15 cellular contexts compared by ENCODE assay signal in the genomic region with DNA sequence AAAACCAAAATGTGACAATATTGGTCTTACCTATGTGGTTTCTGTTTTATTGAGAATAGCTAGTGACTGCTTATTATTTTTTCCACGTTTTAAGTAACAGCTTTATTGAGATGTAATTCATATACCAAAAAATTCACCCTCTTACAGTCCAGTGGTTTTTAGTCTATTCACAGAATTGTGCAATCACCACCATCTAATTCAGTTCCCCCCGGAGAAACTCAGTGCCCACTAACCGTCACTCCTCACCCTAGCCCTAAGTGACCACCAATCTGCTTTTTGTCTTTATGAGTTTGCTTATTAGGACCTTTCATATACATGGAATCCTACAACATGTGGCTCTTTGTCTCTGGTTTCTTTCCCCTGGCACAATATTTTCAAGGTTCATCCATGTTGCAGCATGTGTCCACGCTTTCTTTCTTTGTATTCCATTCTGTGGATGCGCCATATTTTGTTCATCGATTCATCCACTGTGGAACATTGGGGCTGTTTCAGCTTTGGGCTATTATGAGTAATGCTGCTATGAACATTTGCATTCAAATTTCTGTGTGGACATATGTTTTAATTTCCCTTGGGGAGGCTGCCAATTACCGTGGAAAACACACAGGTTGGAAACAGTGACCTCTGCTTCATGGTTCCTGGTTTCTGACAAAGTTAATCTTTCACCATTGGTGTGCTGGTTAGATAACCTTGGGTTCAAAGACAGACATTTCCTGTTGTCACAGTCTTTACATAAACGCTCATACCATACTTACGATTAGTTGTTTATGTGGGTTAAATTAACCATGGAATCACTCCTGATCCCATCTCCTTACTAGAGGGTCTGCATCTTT. TPM values are rescaled to one million over a fixed set of nuclear protein-coding genes. Genes with fewer than 3 reads are reported as not detected.
A peak's percentile ranks its signal among the peaks of the same experiment; 100 is the strongest.
DNase-seq lines count a peak whose midpoint lies in the region; ATAC-seq and TF ChIP-seq lines count a peak whose summit lies in the region.
"Had no signal": no experiment of that assay in that cellular context is flagged by ENCODE, and none has a peak within 500 bp of the region (broad histone marks: within the 10 kb centered on the region; RNA-seq: fewer than 3 reads in every experiment).

No MANE protein-coding gene starts in this region.

- H3K36me3 Mint-ChIP-seq in T-helper 17 cell (ENCODE audit: low read depth): no peaks in the 10 kb centered on the region
- H3K36me3 Mint-ChIP-seq in glutamatergic neuron (ENCODE audit: unreplicated experiment): no peaks in the 10 kb centered on the region

- peaks cover 8% of the 10 kb centered on the region for H3K4me1 Mint-ChIP-seq in T-helper 17 cell
- peaks cover 27% of the 10 kb centered on the region for H3K4me1 Mint-ChIP-seq in glutamatergic neuron (ENCODE audit: low read depth, unreplicated experiment)

- ATAC-seq in T-helper 17 cell: no peak
- ATAC-seq in GM21717 (IDR thresholded peaks at IDR 0.05; ENCODE audit: unreplicated experiment): no peak

- no peaks in the 10 kb centered on the region for H3K36me3 ChIP-seq in subcutaneous abdominal adipose tissue (ENCODE audit: control insufficient read depth in 5 of 5, insufficient read depth in 5 of 5, low read length in 5 of 5)
- H3K36me3 ChIP-seq: upper lobe of left lung had no signal

- DNase-seq in NCI-H526 (lab: John Stamatoyannopoulos, UW) (peak; percentile 10 to 62), NCI-H526 treated with DMSO at 0.1 percent for 48 hours (lab: John Stamatoyannopoulos, UW) (no peak), T-helper 17 cell (no peak), glutamatergic neuron (no peak), A172 (ENCODE audit: low spot score) (no peak)
- no peak for DNase-seq in activated CD4-positive, alpha-beta T cell treated with anti-CD3 and anti-CD28 coated beads for 48 hours
- DNase-seq: activated CD4-positive, CD25-positive, alpha-beta regulatory T cell treated with anti-CD3 and anti-CD28 coated beads, Interleukin-2, amount 50 U/mL, for 72 hours; GOT3; NCI-H1092 treated with DMSO at 0.1 percent for 48 hours; NCI-H524 treated with DMSO at 0.1 percent for 48 hours; upper lobe of left lung had no signal

- H3K4me3 Mint-ChIP-seq in T-helper 17 cell: no peak overlapping the region
- peak overlapping the region; percentile 30 for H3K4me3 Mint-ChIP-seq in glutamatergic neuron (ENCODE audit: unreplicated experiment)
- H3K4me3 Mint-ChIP-seq: memory B cell had no signal

- H3K27me3 ChIP-seq in subcutaneous abdominal adipose tissue (ENCODE audit: control insufficient read depth in 5 of 5, insufficient read depth in 4 of 5, low read length in 5 of 5): peaks cover 0 to 16% (median 5%) of the 10 kb centered on the region in 5 donors

- H3K27me3 Mint-ChIP-seq in T-helper 17 cell: peaks cover 6% of the 10 kb centered on the region
- peaks cover 5% of the 10 kb centered on the region for H3K27me3 Mint-ChIP-seq in glutamatergic neuron (ENCODE audit: unreplicated experiment)
- H3K27me3 Mint-ChIP-seq: memory B cell had no signal

- no peak for TF ChIP-seq CTCF in glutamatergic neuron (IDR thresholded peaks at IDR 0.05; ENCODE audit: partially characterized antibody, unreplicated experiment)

- H3K9me3 ChIP-seq in T-helper 17 cell (ENCODE audit: control insufficient read depth, low read length, poor library complexity, severe bottlenecking) (no peaks in the 10 kb centered on the region), subcutaneous abdominal adipose tissue (ENCODE audit: control insufficient read depth in 5 of 5, low read length in 5 of 5) (no peaks in the 10 kb centered on the region)
- H3K9me3 ChIP-seq: upper lobe of left lung had no signal

- H3K9ac ChIP-seq in subcutaneous abdominal adipose tissue (ENCODE audit: low read length in 5 of 5): no peak overlapping the region

- no peak overlapping the region for H3K4me3 ChIP-seq in subcutaneous abdominal adipose tissue (ENCODE audit: low read depth in 1 of 5, low read length in 5 of 5)
- H3K4me3 ChIP-seq: upper lobe of left lung had no signal

- H3K27ac Mint-ChIP-seq in T-helper 17 cell: peak overlapping the region; percentile 78
- peak overlapping the region; percentile 91 for H3K27ac Mint-ChIP-seq in glutamatergic neuron (ENCODE audit: unreplicated experiment)
- H3K27ac Mint-ChIP-seq: memory B cell had no signal

- H3K27ac ChIP-seq in subcutaneous abdominal adipose tissue (ENCODE audit: low read depth, low read length): peak overlapping the region; percentile 63
- H3K27ac ChIP-seq: upper lobe of left lung had no signal

- peaks cover 6% of the 10 kb centered on the region for H3K9me3 Mint-ChIP-seq in glutamatergic neuron (ENCODE audit: unreplicated experiment)
- H3K9me3 Mint-ChIP-seq: memory B cell had no signal

- peaks cover 3 to 56% (median 38%) of the 10 kb centered on the region in 5 donors for H3K4me1 ChIP-seq in subcutaneous abdominal adipose tissue (ENCODE audit: control insufficient read depth in 5 of 5, insufficient read depth in 5 of 5, low read length in 5 of 5)

RNA-seq across cellular contexts. Expression of a gene that starts 3.2 kb away (rescaled TPM):
- not detected for total RNA-seq in T-helper 17 cell
- not detected for total RNA-seq in glutamatergic neuron (ENCODE audit: unreplicated experiment)
- total RNA-seq in A172 (2014; rRNA removed; shearing (Covaris generic)): not detected in 2 replicates
- total RNA-seq: SK-MEL-5 had no signal

Comparison
In these comparisons a context has a peak if more than half of its experiments do, and no peak if none do; other contexts are left out.
1. DNase-seq: peak in NCI-H526 (2 of 2); none in NCI-H526 treated with DMSO at 0.1 percent for 48 hours (single experiment), T-helper 17 cell (0 of 3), glutamatergic neuron (single experiment), activated CD4-positive, alpha-beta T cell treated with anti-CD3 and anti-CD28 coated beads for 48 hours (single experiment) and A172 (single experiment).